In the genomic region with DNA sequence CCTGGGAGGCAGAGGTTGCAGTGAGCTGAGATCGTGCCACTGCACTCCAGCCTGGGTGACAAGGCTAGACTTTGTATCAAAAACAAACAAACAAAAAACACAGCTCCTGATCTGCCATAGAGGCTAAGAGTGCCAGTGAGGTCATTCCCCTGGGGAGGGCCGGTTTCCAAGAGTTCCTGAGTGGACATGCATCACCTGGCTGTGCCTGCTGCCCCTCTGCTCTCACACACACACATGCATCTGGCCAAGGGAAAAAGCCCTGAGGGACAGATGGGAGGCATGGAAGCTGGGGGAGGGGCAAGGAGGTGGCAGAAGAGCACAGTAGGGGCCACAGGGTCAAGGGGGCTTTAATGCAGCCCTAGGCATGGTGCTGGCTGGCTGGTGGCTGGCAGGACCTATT, we compare ENCODE assay signal across 29 cellular contexts.
DNase-seq lines count a peak whose midpoint lies in the region; ATAC-seq and TF ChIP-seq lines count a peak whose summit lies in the region.
"Had no signal": no experiment of that assay in that cellular context is flagged by ENCODE, and none has a peak within 500 bp of the region (broad histone marks: within the 10 kb centered on the region; RNA-seq: fewer than 3 reads in every experiment).

No MANE protein-coding gene starts in this region.

- H3K4me1 ChIP-seq in endodermal cell (ENCODE audit: control insufficient read depth, insufficient read depth, low read length) (peaks cover 13% of the 10 kb centered on the region), upper lobe of right lung (no peaks in the 10 kb centered on the region), osteoblast (ENCODE audit: insufficient read depth, low read length) (no peaks in the 10 kb centered on the region)
- H3K4me1 ChIP-seq: left ventricle myocardium inferior had no signal

- H3K4me3 ChIP-seq in endodermal cell (ENCODE audit: low read length) (no peak overlapping the region), upper lobe of right lung (no peak overlapping the region), osteoblast (ENCODE audit: insufficient read depth, low read length) (no peak overlapping the region)
- H3K4me3 ChIP-seq: gastroesophageal sphincter, GM12878, left ventricle myocardium inferior, tibial nerve had no signal

- no peak overlapping the region for H3K27ac ChIP-seq in endodermal cell (ENCODE audit: low read depth, low read length)
- H3K27ac ChIP-seq in upper lobe of right lung = no peak overlapping the region
- H3K27ac ChIP-seq in osteoblast (ENCODE audit: low read depth, low read length) = no peak overlapping the region
- H3K27ac ChIP-seq: gastroesophageal sphincter, left ventricle myocardium inferior, tibial nerve, VCaP had no signal

- 80% methylated on average over 1 to 2 of the region's 2 CpGs for WGBS in endodermal cell (ENCODE audit: insufficient coverage in 1 of 2, insufficient read length in 1 of 2), 2 experiments

- peaks cover 15% of the 10 kb centered on the region for H3K4me1 Mint-ChIP-seq in endodermal cell
- H3K4me1 Mint-ChIP-seq: activated naive CD8-positive, alpha-beta T cell treated with anti-CD3 and anti-CD28 coated beads, Interleukin-2, amount 50 U/mL, for 24 hours; B cell; naive B cell had no signal

- TF ChIP-seq CTCF in endodermal cell (conservative IDR thresholded peaks at IDR 0.05) = no peak
- no peak for TF ChIP-seq CTCF in upper lobe of right lung (IDR thresholded peaks at IDR 0.05)
- no peak for TF ChIP-seq CTCF in osteoblast (IDR thresholded peaks at IDR 0.05; ENCODE audit: extremely low read depth, low read depth, low read length)

- peaks cover 5% of the 10 kb centered on the region for H3K27me3 Mint-ChIP-seq in endodermal cell (ENCODE audit: insufficient read depth)

- no peaks in the 10 kb centered on the region for H4K20me1 ChIP-seq in osteoblast (ENCODE audit: insufficient read depth, low read length)

- H3K27me3 ChIP-seq in endodermal cell (ENCODE audit: control insufficient read depth, insufficient read depth, low read length, poor library complexity, severe bottlenecking) = peaks cover 10% of the 10 kb centered on the region
- no peaks in the 10 kb centered on the region for H3K27me3 ChIP-seq in upper lobe of right lung
- H3K27me3 ChIP-seq in osteoblast (ENCODE audit: insufficient read depth, low read length) = peaks cover 9% of the 10 kb centered on the region
- H3K27me3 ChIP-seq: gastroesophageal sphincter, tibial nerve had no signal

- H3K9ac ChIP-seq in endodermal cell (ENCODE audit: extremely low read depth, low read length, poor library complexity, severe bottlenecking) = no peak overlapping the region

- H3K4me2 ChIP-seq in osteoblast (ENCODE audit: insufficient read depth, low read length) = no peak overlapping the region

- no peak overlapping the region for H3K4me3 Mint-ChIP-seq in endodermal cell
- H3K4me3 Mint-ChIP-seq: activated naive CD8-positive, alpha-beta T cell treated with anti-CD3 and anti-CD28 coated beads, Interleukin-2, amount 50 U/mL, for 24 hours; B cell; naive B cell; T-helper 2 cell treated with Interferon-gamma antibody and Interleukin-4, amounts not matched to agents 5 μg/mL and 100 μg/mL, for 36 hours had no signal

- intact Hi-C loops in upper lobe of right lung (cut with DNase I) = no loop called here

- ATAC-seq in upper lobe of right lung (peak; percentile 11), GM18867 (IDR thresholded peaks at IDR 0.05; ENCODE audit: unreplicated experiment) (no peak)
- ATAC-seq: activated naive CD8-positive, alpha-beta T cell treated with anti-CD3 and anti-CD28 coated beads, Interleukin-2, amount 50 U/mL, for 24 hours; gastroesophageal sphincter; GM12878; SK-N-SH treated with all-trans-retinoic acid at 6 μM for 48 hours had no signal

- no peak overlapping the region for H2AFZ ChIP-seq in osteoblast (ENCODE audit: low read length)

- no peaks in the 10 kb centered on the region for H3K36me3 Mint-ChIP-seq in endodermal cell (ENCODE audit: low read depth)
- H3K36me3 Mint-ChIP-seq: naive B cell had no signal

- DNase-seq in activated effector memory CD4-positive, alpha-beta T cell treated with anti-CD3 and anti-CD28 coated beads, Interleukin-2, amount 50 U/mL, for 16 hours = peak; percentile 6
- no peak for DNase-seq in activated effector memory CD4-positive, alpha-beta T cell treated with Interleukin-2 at 50 U/mL for 16 hours
- DNase-seq in NCI-H2196 (lab: John Stamatoyannopoulos, UW; ENCODE audit: unreplicated experiment) (peak; percentile 62), endodermal cell (peak; percentile 38), upper lobe of right lung (no peak), SW480 (ENCODE audit: low spot score) (no peak), osteoblast (ENCODE audit: insufficient read length, low spot score, missing footprints) (no peak)
- DNase-seq: activated CD4-positive, alpha-beta T cell treated with anti-CD3 and anti-CD28 coated beads for 48 hours; activated naive CD8-positive, alpha-beta T cell treated with anti-CD3 and anti-CD28 coated beads, Interleukin-2, amount 50 U/mL, for 24 hours; activated T-cell treated with anti-CD3 and anti-CD28 coated beads, Interleukin-2, amount 50 U/mL, for 1 hour; HCEC 1CT; hypothalamus; KBM-7; left ventricle myocardium inferior; naive B cell; NCI-H1105 treated with DMSO at 0.1 percent for 48 hours; NCI-H2107; NCI-H526 treated with DMSO at 0.1 percent for 48 hours; occipital lobe; small intestine; stimulated activated CD4-positive, alpha-beta T cell treated with anti-CD3 and anti-CD28 coated beads, Interleukin-2, amount 100 ng/mL, for 24 hours had no signal

- H3K9me3 ChIP-seq in endodermal cell (ENCODE audit: control insufficient read depth, low read length) = no peaks in the 10 kb centered on the region
- no peaks in the 10 kb centered on the region for H3K9me3 ChIP-seq in upper lobe of right lung
- H3K9me3 ChIP-seq in osteoblast (ENCODE audit: low read depth, low read length) = no peaks in the 10 kb centered on the region
- H3K9me3 ChIP-seq: gastroesophageal sphincter, left ventricle myocardium inferior, tibial nerve had no signal

- peaks cover 2% of the 10 kb centered on the region for H3K9me3 Mint-ChIP-seq in endodermal cell
- H3K9me3 Mint-ChIP-seq: activated naive CD8-positive, alpha-beta T cell treated with anti-CD3 and anti-CD28 coated beads, Interleukin-2, amount 50 U/mL, for 24 hours; naive B cell; T-helper 2 cell treated with Interferon-gamma antibody and Interleukin-4, amounts not matched to agents 5 μg/mL and 100 μg/mL, for 36 hours had no signal

- H3K79me2 ChIP-seq in osteoblast (ENCODE audit: insufficient read depth, low read length) = no peaks in the 10 kb centered on the region

- H3K27ac Mint-ChIP-seq in endodermal cell = no peak overlapping the region
- H3K27ac Mint-ChIP-seq: activated naive CD8-positive, alpha-beta T cell treated with anti-CD3 and anti-CD28 coated beads, Interleukin-2, amount 50 U/mL, for 24 hours; B cell; naive B cell; T-helper 2 cell treated with Interferon-gamma antibody and Interleukin-4, amounts not matched to agents 5 μg/mL and 100 μg/mL, for 36 hours had no signal

- no peaks in the 10 kb centered on the region for H3K36me3 ChIP-seq in endodermal cell (ENCODE audit: control insufficient read depth, insufficient read depth, low read length)
- no peaks in the 10 kb centered on the region for H3K36me3 ChIP-seq in upper lobe of right lung
- H3K36me3 ChIP-seq in osteoblast (ENCODE audit: insufficient read depth, low read length) = no peaks in the 10 kb centered on the region
- H3K36me3 ChIP-seq: gastroesophageal sphincter, left ventricle myocardium inferior, tibial nerve had no signal

Comparison
In these comparisons a context has a peak if more than half of its experiments do, and no peak if none do; other contexts are left out.
1. DNase-seq: peak in activated effector memory CD4-positive, alpha-beta T cell treated with anti-CD3 and anti-CD28 coated beads, Interleukin-2, amount 50 U/mL, for 16 hours (single experiment), NCI-H2196 (single experiment) and endodermal cell (single experiment); none in activated effector memory CD4-positive, alpha-beta T cell treated with Interleukin-2 at 50 U/mL for 16 hours (single experiment), upper lobe of right lung (single experiment), SW480 (single experiment) and osteoblast (single experiment).